Comparison of ENCODE assay signal across 12 cellular contexts in genomic region chr7:82373890-82374289, GRCh38.
DNase-seq lines count a peak whose midpoint lies in the region; ATAC-seq and TF ChIP-seq lines count a peak whose summit lies in the region.
"Had no signal": no experiment of that assay in that cellular context is flagged by ENCODE, and none has a peak within 500 bp of the region (broad histone marks: within the 10 kb centered on the region; RNA-seq: fewer than 3 reads in every experiment).

No MANE protein-coding gene starts in this region.

- H3K36me3 ChIP-seq in HAP-1 (replicated peaks) (no peaks in the 10 kb centered on the region), right lobe of liver (no peaks in the 10 kb centered on the region)

- H3K27me3 ChIP-seq in HAP-1 (ENCODE audit: low read depth), result no peaks in the 10 kb centered on the region
- peaks cover 0 to 6% of the 10 kb centered on the region in 2 donors for H3K27me3 ChIP-seq in right lobe of liver

- no peak overlapping the region for H3K27ac ChIP-seq in right lobe of liver

- H3K4me1 ChIP-seq in HAP-1 (peaks cover 20% of the 10 kb centered on the region), right lobe of liver (no peaks in the 10 kb centered on the region)

- H3K4me3 ChIP-seq in HAP-1 (no peak overlapping the region), right lobe of liver (no peak overlapping the region)

- DNase-seq in left ventricle myocardium superior (no peak), Right ventricle myocardium inferior (ENCODE audit: missing footprints) (no peak), left kidney (ENCODE audit: low read depth, low spot score) (peak; percentile 19), HAP-1 (ENCODE audit: low spot score in 2 of 2) (no peak), right lobe of liver (no peak)
- DNase-seq: C1 segment of cervical spinal cord, DMS 273 treated with DMSO at 0.1 percent for 48 hours, H7, NCI-H2227 treated with DMSO at 0.1 percent for 48 hours, OCI-M1 had no signal

- ATAC-seq in left ventricle myocardium superior, result peak; percentile 75
- ATAC-seq in Right ventricle myocardium inferior, result no peak
- ATAC-seq in GM18502 (IDR thresholded peaks at IDR 0.05; ENCODE audit: poor library complexity, unreplicated experiment), result no peak
- ATAC-seq in right lobe of liver, result no peak

- peaks cover 3% of the 10 kb centered on the region for H3K27me3 Mint-ChIP-seq in brain

- peak overlapping the region in 4 of 5 experiments; percentile 62 to 91 (median 72) for H3K27ac Mint-ChIP-seq in brain

- TF ChIP-seq POLR2A in right lobe of liver (IDR thresholded peaks at IDR 0.05), result no peak

- peaks cover 49% of the 10 kb centered on the region for H3K4me1 Mint-ChIP-seq in brain

- in situ Hi-C loops in HAP-1 (cut with MboI; ENCODE audit: low sequenced_read_pairs), result no loop called here

- no peaks in the 10 kb centered on the region for H3K9me3 Mint-ChIP-seq in brain

- TF ChIP-seq CTCF in brain (conservative IDR thresholded peaks at IDR 0.05) (no peak), right lobe of liver (IDR thresholded peaks at IDR 0.05) (no peak)

- H3K9me3 ChIP-seq in HAP-1 (no peaks in the 10 kb centered on the region), right lobe of liver (no peaks in the 10 kb centered on the region)

- 49% methylated on average over 3 of the region's 3 CpGs for WGBS in right lobe of liver (ENCODE audit: insufficient coverage, low coverage, low lambda C conversion rate, missing lambda C conversion rate)

- intact Hi-C loops in left ventricle myocardium superior (cut with micrococcal nuclease), result loop anchor here (2.0 kb wide), 1 partner anchor 41 kb away; no protein-coding TSS in a partner anchor
- intact Hi-C loops in Right ventricle myocardium inferior (cut with DNase I), result no loop called here
- intact Hi-C loops in right lobe of liver (cut with DNase I), result no loop called here

- peak overlapping the region in 3 of 5 experiments; percentile 39 to 46 (median 42) for H3K4me3 Mint-ChIP-seq in brain

- H3K36me3 Mint-ChIP-seq in brain, result no peaks in the 10 kb centered on the region
